In the genomic region with DNA sequence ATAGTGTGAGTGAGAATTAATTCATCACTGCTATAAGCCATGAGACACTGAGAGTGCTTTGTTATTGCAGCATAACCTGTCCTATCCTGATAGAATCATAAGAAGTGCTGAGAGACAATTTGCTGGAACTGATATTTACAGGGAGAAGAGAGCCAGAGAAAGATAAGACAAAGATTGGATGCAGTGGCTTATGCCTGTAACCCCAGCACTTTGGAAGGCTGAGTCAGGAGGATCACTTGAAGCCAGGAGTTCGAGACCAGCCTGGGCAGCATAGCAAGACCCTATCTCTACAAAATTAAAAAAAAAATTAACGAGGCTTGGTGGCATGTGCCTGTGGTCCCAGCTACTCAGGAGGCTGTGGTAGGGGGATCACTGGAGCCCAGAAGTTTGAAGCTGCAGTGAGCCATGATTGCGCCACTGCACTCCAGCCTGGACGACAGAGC, we compare ENCODE assay signal across 10 cellular contexts. TPM values are rescaled to one million over a fixed set of nuclear protein-coding genes. Genes with fewer than 3 reads are reported as not detected.
DNase-seq lines count a peak whose midpoint lies in the region; ATAC-seq and TF ChIP-seq lines count a peak whose summit lies in the region.
"Had no signal": no experiment of that assay in that cellular context is flagged by ENCODE, and none has a peak within 500 bp of the region (broad histone marks: within the 10 kb centered on the region; RNA-seq: fewer than 3 reads in every experiment).

No MANE protein-coding gene starts in this region.

- H3K27me3 Mint-ChIP-seq in HFFc6 (ENCODE audit: insufficient read depth) (peaks cover 25% of the 10 kb centered on the region), naive B cell (no peaks in the 10 kb centered on the region)

- in situ Hi-C loops in HAP-1 (cut with MboI; ENCODE audit: low sequenced_read_pairs): no loop called here

- H3K36me3 ChIP-seq in ACC112 (ENCODE audit: insufficient read depth, low read length): no peaks in the 10 kb centered on the region
- H3K36me3 ChIP-seq in ascending aorta: no peaks in the 10 kb centered on the region
- H3K36me3 ChIP-seq in HAP-1 (replicated peaks): no peaks in the 10 kb centered on the region

- no peak overlapping the region for H3K27ac Mint-ChIP-seq in HFFc6
- peak overlapping the region; percentile 90 to 99 (median 96) for H3K27ac Mint-ChIP-seq in naive B cell

- H3K4me1 Mint-ChIP-seq in HFFc6 (ENCODE audit: low read depth) (peaks cover 32% of the 10 kb centered on the region), naive B cell (peaks cover 59 to 72% (median 62%) of the 10 kb centered on the region in 3 donors)

- DNase-seq in HFFc6: no peak
- DNase-seq in ascending aorta (ENCODE audit: low spot score in 2 of 2): no peak
- DNase-seq in naive B cell: no peak
- no peak for DNase-seq in amniotic stem cell (lab: John Stamatoyannopoulos, UW)
- DNase-seq in HAP-1 (ENCODE audit: low spot score in 2 of 2): no peak
- DNase-seq in AML-193 (lab: John Stamatoyannopoulos, UW): no peak
- DNase-seq: Calu3, T-helper 9 cell had no signal

- H3K4me1 ChIP-seq in ACC112 (ENCODE audit: control insufficient read depth, insufficient read depth, low read length, unreplicated experiment) (peaks cover 12% of the 10 kb centered on the region), ascending aorta (no peaks in the 10 kb centered on the region), HAP-1 (no peaks in the 10 kb centered on the region)

- intact Hi-C loops in ascending aorta (cut with DNase I): no loop called here

- peak overlapping the region; percentile 51; the same call in 1 of the 2 replicates for H3K4me3 ChIP-seq in ACC112 (ENCODE audit: low read depth, low read length)
- H3K4me3 ChIP-seq in ascending aorta: peak overlapping the region in 1 of 2 donors; percentile 33
- no peak overlapping the region for H3K4me3 ChIP-seq in HAP-1

- H2AFZ ChIP-seq in ACC112 (ENCODE audit: low read length, unreplicated experiment): peak overlapping the region; percentile 32

- H3K9me3 Mint-ChIP-seq in HFFc6 (no peaks in the 10 kb centered on the region), naive B cell (peaks cover 0 to 2% (median 0%) of the 10 kb centered on the region in 7 donors)

- TF ChIP-seq CTCF in HFFc6 (IDR thresholded peaks at IDR 0.05) (no peak), ascending aorta (IDR thresholded peaks at IDR 0.05) (no peak)

- no peaks in the 10 kb centered on the region for H3K9me3 ChIP-seq in ascending aorta
- no peaks in the 10 kb centered on the region for H3K9me3 ChIP-seq in HAP-1

- H3K27me3 ChIP-seq in ACC112 (ENCODE audit: insufficient read depth, low read length) (0 out of 2 replicates have a peak, but pooled peaks cover 3% of the 10 kb centered on the region), ascending aorta (no peaks in the 10 kb centered on the region), HAP-1 (ENCODE audit: low read depth) (no peaks in the 10 kb centered on the region)

- no peaks in the 10 kb centered on the region for H3K36me3 Mint-ChIP-seq in HFFc6 (ENCODE audit: low read depth)
- no peaks in the 10 kb centered on the region for H3K36me3 Mint-ChIP-seq in naive B cell

- ATAC-seq in naive B cell (ENCODE audit: low read depth in 2 of 2): no peak
- ATAC-seq in GM21367 (IDR thresholded peaks at IDR 0.05; ENCODE audit: unreplicated experiment): no peak

- H3K4me3 Mint-ChIP-seq in HFFc6 (peak overlapping the region; percentile 75; the same call in 1 of the 2 replicates), naive B cell (peak overlapping the region; percentile 72 to 96 (median 87))

- H3K27ac ChIP-seq in ACC112 (ENCODE audit: low read depth, low read length) (no peak overlapping the region), ascending aorta (peak overlapping the region; percentile 18 to 46)

- H3K79me2 ChIP-seq in ACC112 (ENCODE audit: control insufficient read depth, insufficient read depth, low read length, unreplicated experiment): no peaks in the 10 kb centered on the region

RNA-seq across cellular contexts. Expression of gene P2RX7, which starts 3.0 kb away (rescaled TPM):
- total RNA-seq in HFFc6 (2021; fragmentation: NEBNext Ultra II Directional; extraction: Animal tissue kit (Norgen Biotek cat#: 25700)): under 1 TPM; 0.17 to 0.32 (median 0.24) TPM
- total RNA-seq in ascending aorta: 1.1 TPM
- 1 to 10 TPM in 5 of 6 donors, under 1 TPM in 1; 0.10 to 3.2 (median 1.4) TPM for polyA plus RNA-seq in naive B cell (ENCODE audit: low read depth in 6 of 6)
- total RNA-seq: Calu3 had no signal
